ENCODE assay signal across 3 cellular contexts in genomic region chr4:123557857-123558536, GRCh38.
TF ChIP-seq lines count a peak whose summit lies in the region.

No MANE protein-coding gene starts in this region.

TF ChIP-seq in IMR-90, 13 proteins besides CTCF, POLR2A, EP300 and RAD21:
- TF ChIP-seq NFE2L2 (IDR thresholded peaks at IDR 0.05; ENCODE audit: low read depth, low read length) = no peak
- TF ChIP-seq RFX5 (IDR thresholded peaks at IDR 0.05; ENCODE audit: low read depth, low read length) = no peak
- no peak for TF ChIP-seq RCOR1 (IDR thresholded peaks at IDR 0.05; ENCODE audit: insufficient replicate concordance, low read length)

TF ChIP-seq in WTC11, 78 proteins besides CTCF, POLR2A, EP300 and RAD21:
- TF ChIP-seq, protein P1, sequence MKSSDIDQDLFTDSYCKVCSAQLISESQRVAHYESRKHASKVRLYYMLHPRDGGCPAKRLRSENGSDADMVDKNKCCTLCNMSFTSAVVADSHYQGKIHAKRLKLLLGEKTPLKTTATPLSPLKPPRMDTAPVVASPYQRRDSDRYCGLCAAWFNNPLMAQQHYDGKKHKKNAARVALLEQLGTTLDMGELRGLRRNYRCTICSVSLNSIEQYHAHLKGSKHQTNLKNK (CRISPR knock-in tag; IDR thresholded peaks at IDR 0.05) = no peak
- TF ChIP-seq ZNF121 (CRISPR knock-in tag; IDR thresholded peaks at IDR 0.05) = peak; percentile 73

TF ChIP-seq in GM23338, 12 proteins besides CTCF, POLR2A, EP300 and RAD21:
- no peak for TF ChIP-seq ZNF462 (CRISPR knock-in tag; IDR thresholded peaks at IDR 0.05)
- TF ChIP-seq ZNF114 (CRISPR knock-in tag; IDR thresholded peaks at IDR 0.05) = no peak
- no peak for TF ChIP-seq POLR2AphosphoS5 (IDR thresholded peaks at IDR 0.05; ENCODE audit: low read depth)
- no peak for TF ChIP-seq JUNB (IDR thresholded peaks at IDR 0.05; ENCODE audit: unreplicated experiment)
- TF ChIP-seq CREB1 (CRISPR knock-in tag; IDR thresholded peaks at IDR 0.05; ENCODE audit: low read depth) = no peak
- no peak for TF ChIP-seq EZH2phosphoT487 (IDR thresholded peaks at IDR 0.05; ENCODE audit: unreplicated experiment)
- TF ChIP-seq EZH2 (IDR thresholded peaks at IDR 0.05; ENCODE audit: low read depth, unreplicated experiment) = no peak
TF ChIP-seq in GM23338: peak in this region for 0.
